Comparison of ENCODE assay signal across 22 cellular contexts in the genomic region with DNA sequence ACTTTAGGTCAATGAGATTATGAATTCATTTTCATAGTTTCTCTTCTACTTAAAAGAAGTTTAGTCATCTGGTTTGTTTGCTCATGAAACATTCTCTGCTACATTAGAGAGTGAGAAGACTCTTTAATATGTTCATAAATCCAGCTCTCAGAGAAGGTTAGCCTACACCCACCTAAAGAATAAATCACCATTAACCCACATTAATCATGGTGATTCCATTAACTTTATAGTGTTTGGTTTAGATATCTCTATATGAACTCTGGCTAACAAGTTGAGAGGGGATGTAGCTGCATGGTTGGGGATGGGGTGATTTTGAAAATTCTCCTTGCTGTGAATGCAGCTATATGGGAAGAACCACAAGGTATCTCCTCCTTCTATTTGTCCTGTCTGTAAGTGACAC. TPM values are rescaled to one million over a fixed set of nuclear protein-coding genes. Genes with fewer than 3 reads are reported as not detected.
A peak's percentile ranks its signal among the peaks of the same experiment; 100 is the strongest.
DNase-seq lines count a peak whose midpoint lies in the region; ATAC-seq and TF ChIP-seq lines count a peak whose summit lies in the region.
"Had no signal": no experiment of that assay in that cellular context is flagged by ENCODE, and none has a peak within 500 bp of the region (broad histone marks: within the 10 kb centered on the region; RNA-seq: fewer than 3 reads in every experiment).

No MANE protein-coding gene starts in this region.

- TF ChIP-seq RAD21 in HCT116 (IDR thresholded peaks at IDR 0.05; ENCODE audit: low read depth) = no peak

- BruUV-seq in HCT116 (replicated peaks; lab: Mats Ljungman, UMichigan) = no TSS peak

- H2AK5ac ChIP-seq in mesenchymal stem cell (ENCODE audit: low read length, severe bottlenecking) = no peak overlapping the region

- peak overlapping the region in 1 of 2 experiments; percentile 18; a peak in 1 of 4 replicates for H3K4me3 ChIP-seq in HCT116 (replicated peaks in 1 of 2; ENCODE audit: low read depth in 1 of 2, low read length in 2 of 2)
- H3K4me3 ChIP-seq in mesenchymal stem cell (ENCODE audit: insufficient read depth in 1 of 2, low read depth in 1 of 2, low read length in 2 of 2) = no peak overlapping the region

- no peak overlapping the region for H2BK5ac ChIP-seq in mesenchymal stem cell (ENCODE audit: low read depth, low read length, poor library complexity, severe bottlenecking)

- no peak overlapping the region for H2AFZ ChIP-seq in HCT116 (ENCODE audit: low read depth, low read length, poor library complexity, severe bottlenecking)
- H2AFZ ChIP-seq in mesenchymal stem cell (ENCODE audit: low read depth, low read length) = no peak overlapping the region

- H3K18ac ChIP-seq in mesenchymal stem cell (ENCODE audit: low read depth in 1 of 2, low read length in 2 of 2) = no peak overlapping the region

- no peak for TF ChIP-seq POLR2A in HCT116 (IDR thresholded peaks at IDR 0.05; ENCODE audit: borderline replicate concordance, extremely low read depth, insufficient read depth, insufficient read length)

- no peaks in the 10 kb centered on the region; the same call in 1 of the 2 replicates for H3K79me2 ChIP-seq in HCT116 (ENCODE audit: insufficient read depth, low read length)

- H3K9ac ChIP-seq in HCT116 (ENCODE audit: low read length) = peak overlapping the region; percentile 64
- peak overlapping the region; percentile 39 for H3K9ac ChIP-seq in mesenchymal stem cell (ENCODE audit: low read length)

- H3K79me1 ChIP-seq in mesenchymal stem cell (replicated peaks; ENCODE audit: low read length, poor library complexity, severe bottlenecking) = no peaks in the 10 kb centered on the region

- H3K36me3 ChIP-seq in HCT116 (ENCODE audit: control insufficient read depth in 1 of 2, insufficient read depth in 2 of 2, low read length in 2 of 2) = no peaks in the 10 kb centered on the region
- peaks cover 0 to 4% of the 10 kb centered on the region in 2 experiments for H3K36me3 ChIP-seq in mesenchymal stem cell (ENCODE audit: control insufficient read depth in 1 of 2, insufficient read depth in 2 of 2, low read depth in 1 of 2, low read length in 2 of 2)

- intact Hi-C loops in HCT116 (cut with micrococcal nuclease) = loop anchor here (5.0 kb wide), 1 partner anchor 754 kb away; no protein-coding TSS in a partner anchor

- no peak for DNase-seq in HCT116 (ENCODE audit: low read depth, low spot score)
- DNase-seq in amniotic epithelial cell (ENCODE audit: low read depth) = peak; percentile 44
- no peak for DNase-seq in mesenchymal stem cell
- DNase-seq in superior temporal gyrus (ENCODE audit: extremely low spot score) = peak; percentile 3
- no peak for DNase-seq in activated CD4-positive, alpha-beta T cell treated with anti-CD3 and anti-CD28 coated beads, Interleukin-2, amount 50 U/mL, for 4 hours
- no peak for DNase-seq in cortex of kidney (lab: John Stamatoyannopoulos, UW)
- DNase-seq in kidney tubule cell (ENCODE audit: low spot score) = no peak
- DNase-seq: activated effector memory CD4-positive, alpha-beta T cell treated with anti-CD3 and anti-CD28 coated beads, Interleukin-2, amount 50 U/mL, for 16 hours; anterior cingulate cortex; Caco-2; foreskin keratinocyte; KG1; left ventricle myocardium superior; NCI-H1092; NCI-H2107; NCI-H526 treated with DMSO at 0.1 percent for 48 hours; nephron progenitor cell; T-helper 9 cell had no signal

- H3K27ac ChIP-seq in HCT116 (ENCODE audit: low read depth, low read length) (peak overlapping the region; percentile 93), mesenchymal stem cell (ENCODE audit: low read length, poor library complexity, severe bottlenecking) (no peak overlapping the region)
- H3K27ac ChIP-seq: foreskin keratinocyte, HL-60 had no signal

- H3K14ac ChIP-seq in mesenchymal stem cell (ENCODE audit: low read length in 2 of 2) = no peak overlapping the region

- CTCF ChIA-PET in HCT116 (lab: Charles Lee) = interaction anchor here (3.0 to 4.1 kb wide), 2 partner anchors 37 to 44 kb away, joined by 15 to 25 read pairs; no protein-coding TSS in a partner anchor

- H3K4me2 ChIP-seq in HCT116 (ENCODE audit: low read length) = peak overlapping the region; percentile 77
- no peak overlapping the region for H3K4me2 ChIP-seq in mesenchymal stem cell (ENCODE audit: low read length, poor library complexity, severe bottlenecking)

- no peaks in the 10 kb centered on the region for H4K20me1 ChIP-seq in HCT116 (ENCODE audit: insufficient read depth)

- no peaks in the 10 kb centered on the region for H3K9me2 ChIP-seq in HCT116 (ENCODE audit: insufficient read depth)

- no peak overlapping the region for H3K23ac ChIP-seq in mesenchymal stem cell (ENCODE audit: low read length in 2 of 2)

- H3K4ac ChIP-seq in mesenchymal stem cell (ENCODE audit: low read depth in 1 of 2, low read length in 2 of 2) = no peak overlapping the region

- H2BK120ac ChIP-seq in mesenchymal stem cell (ENCODE audit: low read depth, low read length) = no peak overlapping the region

- ATAC-seq in HCT116 (no peak), GM19452 (IDR thresholded peaks at IDR 0.05; ENCODE audit: unreplicated experiment) (no peak)
- ATAC-seq: activated CD4-positive, CD25-positive, alpha-beta regulatory T cell treated with anti-CD3 and anti-CD28 coated beads, Interleukin-2, amount 50 U/mL, for 24 hours; foreskin keratinocyte; left ventricle myocardium superior had no signal

- H3K9me3 ChIP-seq in HCT116 (ENCODE audit: control insufficient read depth in 1 of 2, insufficient read depth in 1 of 2, low read depth in 1 of 2, low read length in 2 of 2) (no peaks in the 10 kb centered on the region), mesenchymal stem cell (ENCODE audit: control insufficient read depth, low read length) (no peaks in the 10 kb centered on the region)
- H3K9me3 ChIP-seq: Caco-2 had no signal

- H2BK15ac ChIP-seq in mesenchymal stem cell (ENCODE audit: low read depth, poor library complexity, severe bottlenecking) = no peak overlapping the region

- no peak overlapping the region for H4K91ac ChIP-seq in mesenchymal stem cell (ENCODE audit: low read length)

- no peak overlapping the region for H2BK12ac ChIP-seq in mesenchymal stem cell (ENCODE audit: low read length in 2 of 2)

- RAD21 ChIA-PET in HCT116 (lab: Charles Lee; ENCODE audit: low non-redundant PET in 1 of 2, low total read pairs in 2 of 2, uncharacterized antibody in 2 of 2, unreplicated experiment in 2 of 2) = no interaction called here

- H3K27me3 ChIP-seq in HCT116 (ENCODE audit: insufficient read depth, low read length) = no peaks in the 10 kb centered on the region
- H3K27me3 ChIP-seq in mesenchymal stem cell (ENCODE audit: control insufficient read depth in 1 of 2, insufficient read depth in 1 of 2, low read length in 2 of 2) = no peaks in the 10 kb centered on the region
- H3K27me3 ChIP-seq: foreskin keratinocyte had no signal

- no peak for TF ChIP-seq CTCF in HCT116 (IDR thresholded peaks at IDR 0.05 in 2 of 3, conservative IDR thresholded peaks at IDR 0.05 in 1 of 3; ENCODE audit: borderline replicate concordance in 1 of 3, insufficient read depth in 1 of 3, low read depth in 2 of 3, low read length in 2 of 3)

- H3K4me1 ChIP-seq in HCT116 (ENCODE audit: control insufficient read depth in 1 of 2, insufficient read depth in 2 of 2, low read length in 2 of 2) (peaks cover 67 to 93% of the 10 kb centered on the region in 2 experiments), mesenchymal stem cell (ENCODE audit: control insufficient read depth, insufficient read depth, low read depth, low read length) (peaks cover 5% of the 10 kb centered on the region)

- POLR2A ChIA-PET in HCT116 (lab: Charles Lee) = interaction anchor here (1.6 kb wide), 1 partner anchor 749 kb away, joined by 4 read pairs; no protein-coding TSS in a partner anchor

- no peak overlapping the region for H4K8ac ChIP-seq in mesenchymal stem cell (ENCODE audit: low read length)

TF ChIP-seq in HCT116, 20 proteins besides CTCF, POLR2A, EP300 and RAD21:
- TF ChIP-seq ZNF274 (IDR thresholded peaks at IDR 0.05; ENCODE audit: low read depth, low read length) = no peak
- TF ChIP-seq, protein P1, sequence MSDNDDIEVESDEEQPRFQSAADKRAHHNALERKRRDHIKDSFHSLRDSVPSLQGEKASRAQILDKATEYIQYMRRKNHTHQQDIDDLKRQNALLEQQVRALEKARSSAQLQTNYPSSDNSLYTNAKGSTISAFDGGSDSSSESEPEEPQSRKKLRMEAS (IDR thresholded peaks at IDR 0.05) = no peak
- TF ChIP-seq TCF7L2 (IDR thresholded peaks at IDR 0.05; ENCODE audit: borderline replicate concordance, extremely low read depth, insufficient read depth, insufficient read length) = no peak
- TF ChIP-seq FOSL1 (IDR thresholded peaks at IDR 0.05; ENCODE audit: low read depth) = no peak
- TF ChIP-seq EZH2 (IDR thresholded peaks at IDR 0.05) = no peak
- no peak for TF ChIP-seq ELF1 (IDR thresholded peaks at IDR 0.05; ENCODE audit: borderline replicate concordance, low read depth)
- no peak for TF ChIP-seq SP1 (IDR thresholded peaks at IDR 0.05; ENCODE audit: low read depth)
- TF ChIP-seq CBX3 (IDR thresholded peaks at IDR 0.05; ENCODE audit: low read depth) = no peak
- no peak for TF ChIP-seq EGR1 (IDR thresholded peaks at IDR 0.05; ENCODE audit: low read depth)

RNA-seq across cellular contexts. Expression of a gene that starts 10.7 kb away (rescaled TPM):
- total RNA-seq in HCT116 (2021; ENCODE audit: unreplicated experiment) = 29.1 TPM
- 6.9 and 8.7 TPM in 2 replicates for polyA plus RNA-seq in HCT116 (2012)
- polyA plus RNA-seq in mesenchymal stem cell (2013, experiment 1 of 2) = 486 TPM
- polyA plus RNA-seq in mesenchymal stem cell (2013, experiment 2 of 2) = 510 TPM
- total RNA-seq: OCI-LY7 had no signal

Comparison
In these comparisons a context has a peak if more than half of its experiments do, and no peak if none do; other contexts are left out.
1. DNase-seq: peak in amniotic epithelial cell (single experiment) and superior temporal gyrus (single experiment); none in HCT116 (single experiment), mesenchymal stem cell (single experiment), activated CD4-positive, alpha-beta T cell treated with anti-CD3 and anti-CD28 coated beads, Interleukin-2, amount 50 U/mL, for 4 hours (0 of 2), cortex of kidney (single experiment) and kidney tubule cell (single experiment).